In the genomic region with DNA sequence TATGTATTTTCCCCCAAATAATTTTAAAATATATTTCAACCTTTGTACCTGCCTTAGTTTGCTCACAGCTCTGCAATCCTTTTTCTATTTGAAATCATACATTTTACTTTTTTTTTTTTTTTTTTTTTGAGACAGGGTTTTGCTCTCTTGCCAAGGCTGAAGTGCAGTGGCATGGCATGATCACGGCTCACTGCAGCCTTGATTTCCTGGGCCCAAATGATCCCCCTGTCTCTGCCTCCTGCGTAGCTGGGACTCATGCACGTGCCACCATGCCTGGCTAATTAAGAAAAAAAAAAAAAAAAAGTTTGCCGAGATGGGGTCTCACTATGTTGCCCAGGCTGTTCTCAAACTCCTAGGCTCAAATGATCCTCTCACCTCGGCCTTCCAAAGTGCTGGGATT, we compare ENCODE assay signal across 22 cellular contexts. TPM values are rescaled to one million over a fixed set of nuclear protein-coding genes. Genes with fewer than 3 reads are reported as not detected.
DNase-seq lines count a peak whose midpoint lies in the region; ATAC-seq and TF ChIP-seq lines count a peak whose summit lies in the region.
"Had no signal": no experiment of that assay in that cellular context is flagged by ENCODE, and none has a peak within 500 bp of the region (broad histone marks: within the 10 kb centered on the region; RNA-seq: fewer than 3 reads in every experiment).

No MANE protein-coding gene starts in this region.

- no peaks in the 10 kb centered on the region for H4K20me1 ChIP-seq in Karpas-422 (ENCODE audit: insufficient read depth, low read depth, low read length)
- H4K20me1 ChIP-seq: BLaER1 had no signal

- TF ChIP-seq CTCF in natural killer cell (IDR thresholded peaks at IDR 0.05) (no peak), left ventricle myocardium inferior (IDR thresholded peaks at IDR 0.05; ENCODE audit: borderline replicate concordance) (no peak)

- H3K27me3 ChIP-seq in Karpas-422 (ENCODE audit: low read length), result no peaks in the 10 kb centered on the region
- no peaks in the 10 kb centered on the region for H3K27me3 ChIP-seq in left ventricle myocardium inferior (ENCODE audit: low read depth)
- H3K27me3 ChIP-seq: BLaER1 had no signal

- no peak overlapping the region for H3K4me2 ChIP-seq in Karpas-422 (ENCODE audit: low read depth, low read length, poor library complexity, severe bottlenecking)
- H3K4me2 ChIP-seq: BLaER1, GM23338 had no signal

- intact Hi-C loops in natural killer cell (cut with micrococcal nuclease) (loop anchor here (10.0 kb wide), 1 partner anchor 66 kb away; no protein-coding TSS in a partner anchor), left ventricle myocardium inferior (cut with micrococcal nuclease) (no loop called here)

- H3K4me3 ChIP-seq in Karpas-422 (ENCODE audit: low read length), result no peak overlapping the region
- no peak overlapping the region for H3K4me3 ChIP-seq in left ventricle myocardium inferior
- H3K4me3 ChIP-seq: BLaER1, GM23338 had no signal

- ATAC-seq in natural killer cell, result no peak
- no peak for ATAC-seq in natural killer cell treated with Interleukin-12 subunit alpha and Interleukin-12 subunit beta and Interleukin-15 and Interleukin-18, amount 100 ng/mL, for 72 hours
- ATAC-seq in naive B cell (ENCODE audit: low read depth in 2 of 2), result no peak
- ATAC-seq in activated CD8-positive, alpha-beta memory T cell treated with anti-CD3 and anti-CD28 coated beads, Interleukin-2, amount 10 ng/mL, durations not matched to agents 7 days and 5 days, result no peak
- ATAC-seq: GM23338, HCT116 had no signal

- H3K79me2 ChIP-seq in Karpas-422 (ENCODE audit: low read length), result no peaks in the 10 kb centered on the region

- H3K36me3 Mint-ChIP-seq in natural killer cell (no peaks in the 10 kb centered on the region), naive B cell (peaks cover 18 to 21% of the 10 kb centered on the region in 2 donors)
- H3K36me3 Mint-ChIP-seq in natural killer cell treated with Interleukin-12 subunit alpha and Interleukin-12 subunit beta and Interleukin-15 and Interleukin-18, amount 100 ng/mL, for 72 hours, result peaks cover 6% of the 10 kb centered on the region
- H3K36me3 Mint-ChIP-seq in activated CD8-positive, alpha-beta memory T cell treated with anti-CD3 and anti-CD28 coated beads, Interleukin-2, amount 10 ng/mL, durations not matched to agents 7 days and 5 days, result peaks cover 30% of the 10 kb centered on the region

- H3K9me3 Mint-ChIP-seq in natural killer cell, result no peaks in the 10 kb centered on the region
- no peaks in the 10 kb centered on the region for H3K9me3 Mint-ChIP-seq in natural killer cell treated with Interleukin-12 subunit alpha and Interleukin-12 subunit beta and Interleukin-15 and Interleukin-18, amount 100 ng/mL, for 72 hours
- no peaks in the 10 kb centered on the region for H3K9me3 Mint-ChIP-seq in naive B cell
- H3K9me3 Mint-ChIP-seq in activated CD8-positive, alpha-beta memory T cell treated with anti-CD3 and anti-CD28 coated beads, Interleukin-2, amount 10 ng/mL, durations not matched to agents 7 days and 5 days (ENCODE audit: low read depth), result no peaks in the 10 kb centered on the region
- H3K9me3 Mint-ChIP-seq: CD4-positive, alpha-beta T cell; CD8-positive, alpha-beta memory T cell; GM23338; H9; HFFc6 had no signal

- CTCF ChIA-PET in activated CD8-positive, alpha-beta memory T cell treated with anti-CD3 and anti-CD28 coated beads, Interleukin-2, amount 10 ng/mL, durations not matched to agents 7 days and 5 days (lab: Charles Lee), result no interaction called here

- H3K27me3 Mint-ChIP-seq in natural killer cell (ENCODE audit: low read depth in 2 of 2) (no peaks in the 10 kb centered on the region), naive B cell (no peaks in the 10 kb centered on the region)
- no peaks in the 10 kb centered on the region for H3K27me3 Mint-ChIP-seq in natural killer cell treated with Interleukin-12 subunit alpha and Interleukin-12 subunit beta and Interleukin-15 and Interleukin-18, amount 100 ng/mL, for 72 hours
- H3K27me3 Mint-ChIP-seq in activated CD8-positive, alpha-beta memory T cell treated with anti-CD3 and anti-CD28 coated beads, Interleukin-2, amount 10 ng/mL, durations not matched to agents 7 days and 5 days, result no peaks in the 10 kb centered on the region
- H3K27me3 Mint-ChIP-seq: CD4-positive, alpha-beta T cell; CD8-positive, alpha-beta memory T cell had no signal

- H3K9me3 ChIP-seq in Karpas-422 (ENCODE audit: low read length), result no peaks in the 10 kb centered on the region
- H3K9me3 ChIP-seq in left ventricle myocardium inferior (replicated peaks), result no peaks in the 10 kb centered on the region

- H3K36me3 ChIP-seq in Karpas-422 (ENCODE audit: insufficient read depth, low read length) (no peaks in the 10 kb centered on the region), left ventricle myocardium inferior (peaks cover 69% of the 10 kb centered on the region)

- H3K27ac ChIP-seq in Karpas-422 (ENCODE audit: low read length) (no peak overlapping the region), left ventricle myocardium inferior (replicated peaks) (no peak overlapping the region)
- H3K27ac ChIP-seq: BLaER1 had no signal

- peaks cover 28 to 31% of the 10 kb centered on the region in 2 donors for H3K4me1 Mint-ChIP-seq in natural killer cell
- H3K4me1 Mint-ChIP-seq in natural killer cell treated with Interleukin-12 subunit alpha and Interleukin-12 subunit beta and Interleukin-15 and Interleukin-18, amount 100 ng/mL, for 72 hours (ENCODE audit: low read depth in 2 of 2), result peaks cover 17 to 18% of the 10 kb centered on the region in 2 donors
- H3K4me1 Mint-ChIP-seq in naive B cell, result peaks cover 42 to 49% (median 43%) of the 10 kb centered on the region in 3 donors
- peaks cover 20% of the 10 kb centered on the region for H3K4me1 Mint-ChIP-seq in activated CD8-positive, alpha-beta memory T cell treated with anti-CD3 and anti-CD28 coated beads, Interleukin-2, amount 10 ng/mL, durations not matched to agents 7 days and 5 days
- H3K4me1 Mint-ChIP-seq: CD14-positive monocyte, GM23338, H9 had no signal

- H3K4me3 Mint-ChIP-seq in natural killer cell, result no peak overlapping the region
- H3K4me3 Mint-ChIP-seq in natural killer cell treated with Interleukin-12 subunit alpha and Interleukin-12 subunit beta and Interleukin-15 and Interleukin-18, amount 100 ng/mL, for 72 hours, result no peak overlapping the region
- no peak overlapping the region for H3K4me3 Mint-ChIP-seq in naive B cell
- H3K4me3 Mint-ChIP-seq in activated CD8-positive, alpha-beta memory T cell treated with anti-CD3 and anti-CD28 coated beads, Interleukin-2, amount 10 ng/mL, durations not matched to agents 7 days and 5 days, result no peak overlapping the region
- H3K4me3 Mint-ChIP-seq: CD14-positive monocyte; CD4-positive, alpha-beta T cell; CD8-positive, alpha-beta memory T cell; GM23338; H9; HFFc6 had no signal

- H3K4me1 ChIP-seq in Karpas-422 (ENCODE audit: low read length) (no peaks in the 10 kb centered on the region), left ventricle myocardium inferior (peaks cover 4% of the 10 kb centered on the region)

- H3K9ac ChIP-seq in Karpas-422 (ENCODE audit: low read length), result no peak overlapping the region
- H3K9ac ChIP-seq: BLaER1 had no signal

- no peak for DNase-seq in natural killer cell
- DNase-seq in natural killer cell treated with Interleukin-12 subunit alpha and Interleukin-12 subunit beta and Interleukin-15 and Interleukin-18, amount 100 ng/mL, for 72 hours (ENCODE audit: low spot score), result no peak
- peak; percentile 12 for DNase-seq in Karpas-422
- DNase-seq in naive B cell, result no peak
- no peak for DNase-seq in HuH-7 (ENCODE audit: low spot score)
- DNase-seq in activated CD8-positive, alpha-beta memory T cell treated with anti-CD3 and anti-CD28 coated beads, Interleukin-2, amount 10 ng/mL, durations not matched to agents 7 days and 5 days, result no peak
- no peak for DNase-seq in left ventricle myocardium inferior
- DNase-seq: CD4-positive, alpha-beta T cell; CD8-positive, alpha-beta memory T cell; DMS 273 treated with DMSO at 0.1 percent for 48 hours; DMS79 treated with DMSO at 0.1 percent for 48 hours; GF-D8; H9; HFFc6 had no signal

- no peaks in the 10 kb centered on the region for H3K9me2 ChIP-seq in Karpas-422 (replicated peaks; ENCODE audit: insufficient read depth, low read length)

- H3K27ac Mint-ChIP-seq in natural killer cell (peak overlapping the region; percentile 92), naive B cell (peak overlapping the region in 4 of 6 donors; percentile 63 to 100 (median 100))
- H3K27ac Mint-ChIP-seq in natural killer cell treated with Interleukin-12 subunit alpha and Interleukin-12 subunit beta and Interleukin-15 and Interleukin-18, amount 100 ng/mL, for 72 hours, result no peak overlapping the region
- no peak overlapping the region for H3K27ac Mint-ChIP-seq in activated CD8-positive, alpha-beta memory T cell treated with anti-CD3 and anti-CD28 coated beads, Interleukin-2, amount 10 ng/mL, durations not matched to agents 7 days and 5 days
- H3K27ac Mint-ChIP-seq: CD14-positive monocyte; CD4-positive, alpha-beta T cell; GM23338; H9; HFFc6 had no signal

- H2AFZ ChIP-seq in Karpas-422 (ENCODE audit: low read length), result no peak overlapping the region
- H2AFZ ChIP-seq: GM23338 had no signal

RNA-seq across cellular contexts. Expression of gene SYCP3, which starts 1.3 kb away (rescaled TPM):
- total RNA-seq in natural killer cell (1 to 10 TPM; 1.4 to 3.2 (median 2.4) TPM), left ventricle myocardium inferior (not detected)
- 1 to 10 TPM; 2.4 to 2.9 TPM for total RNA-seq in natural killer cell treated with Interleukin-12 subunit alpha and Interleukin-12 subunit beta and Interleukin-15 and Interleukin-18, amount 100 ng/mL, for 72 hours
- total RNA-seq in Karpas-422 (2014; rRNA removed; shearing (Covaris generic); ENCODE audit: low replicate concordance), result not detected in 2 replicates
- 1 to 10 TPM in 1 of 6 donors, under 1 TPM in 5; 0.74 to 1.6 (median 0.78) TPM for polyA plus RNA-seq in naive B cell (ENCODE audit: low read depth in 6 of 6)
- 1 to 10 TPM in 1 of 2 experiments, under 1 TPM in 1; 0.93 to 2.0 TPM for total RNA-seq in activated CD8-positive, alpha-beta memory T cell treated with anti-CD3 and anti-CD28 coated beads, Interleukin-2, amount 10 ng/mL, durations not matched to agents 7 days and 5 days
- total RNA-seq: A172, Daoy, G401, H4, HFFc6 had no signal
- polyA plus RNA-seq: CD14-positive monocyte had no signal

RNA-seq across cellular contexts. Expression of gene CHPT1, which starts 43.1 kb away (rescaled TPM):
- total RNA-seq in natural killer cell (10 to 100 TPM in 1 of 3 donors, 1 to 10 TPM in 2; 3.9 to 23.6 (median 7.3) TPM), left ventricle myocardium inferior (132 TPM)
- 10 to 100 TPM in 1 of 2 donors, 1 to 10 TPM in 1; 5.3 to 21.0 TPM for total RNA-seq in natural killer cell treated with Interleukin-12 subunit alpha and Interleukin-12 subunit beta and Interleukin-15 and Interleukin-18, amount 100 ng/mL, for 72 hours
- total RNA-seq in Karpas-422 (2014; rRNA removed; shearing (Covaris generic); ENCODE audit: low replicate concordance), result 0.11 TPM in 1 of 2 replicates, not detected in the other
- polyA plus RNA-seq in naive B cell (ENCODE audit: low read depth in 6 of 6), result 100 to 1,000 TPM in 3 of 6 donors, 10 to 100 TPM in 3; 88.3 to 185 (median 105) TPM
- total RNA-seq in activated CD8-positive, alpha-beta memory T cell treated with anti-CD3 and anti-CD28 coated beads, Interleukin-2, amount 10 ng/mL, durations not matched to agents 7 days and 5 days, result 10 to 100 TPM; 14.3 to 20.8 TPM

Comparison
In these comparisons a context has a peak if more than half of its experiments do, and no peak if none do; other contexts are left out.
1. H3K27ac Mint-ChIP-seq: peak in natural killer cell (2 of 2) and naive B cell (4 of 6); none in natural killer cell treated with Interleukin-12 subunit alpha and Interleukin-12 subunit beta and Interleukin-15 and Interleukin-18, amount 100 ng/mL, for 72 hours (0 of 2) and activated CD8-positive, alpha-beta memory T cell treated with anti-CD3 and anti-CD28 coated beads, Interleukin-2, amount 10 ng/mL, durations not matched to agents 7 days and 5 days (single experiment).